ENCODE assay signal across 1 cellular context in the genomic region with DNA sequence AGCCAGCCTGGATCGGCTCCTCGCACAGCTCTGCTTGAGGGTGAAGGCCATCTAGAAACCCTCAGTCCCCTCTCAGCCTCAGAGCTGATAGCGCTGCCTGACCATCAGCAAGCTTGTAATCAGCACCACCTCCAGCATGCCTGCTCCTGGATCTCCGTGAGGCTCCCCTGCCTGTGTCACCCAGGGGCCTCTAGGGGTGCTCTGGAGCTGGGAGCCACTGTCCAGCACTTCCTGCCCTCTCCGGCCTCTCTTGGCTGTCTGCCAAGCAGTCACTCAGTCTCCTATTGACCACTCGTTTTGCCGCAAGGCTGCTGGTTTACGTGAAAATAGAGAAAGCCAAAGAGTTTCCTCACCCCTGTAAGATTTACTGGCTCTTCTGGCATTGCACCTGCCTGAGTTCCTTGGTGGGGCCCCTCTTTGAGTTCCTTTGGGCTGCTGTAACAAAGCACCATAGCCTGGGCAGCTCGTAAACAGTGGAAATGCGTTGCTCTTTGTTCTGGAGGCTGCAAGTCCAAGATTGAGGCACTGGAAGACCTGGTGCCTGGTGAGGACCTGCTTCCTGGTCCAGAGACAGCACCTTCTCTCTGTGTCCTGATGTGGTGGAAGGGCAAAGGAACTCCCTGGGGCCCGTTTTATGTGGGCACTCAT.
TF ChIP-seq lines count a peak whose summit lies in the region.

No MANE protein-coding gene starts in this region.

TF ChIP-seq in PFSK-1, 5 proteins besides CTCF, POLR2A, EP300 and RAD21:
- TF ChIP-seq TAF1 (IDR thresholded peaks at IDR 0.05; ENCODE audit: borderline replicate concordance, insufficient read depth, low read length): no peak
- TF ChIP-seq REST (IDR thresholded peaks at IDR 0.05; ENCODE audit: insufficient read depth in 1 of 2, low read depth in 2 of 2, low read length in 2 of 2): peak; percentile 83 to 90
- TF ChIP-seq FOXP2 (optimal IDR thresholded peaks at IDR 0.05; ENCODE audit: borderline replicate concordance, extremely low read depth, extremely low read length, insufficient read depth): peak; percentile 77
- TF ChIP-seq POLR2AphosphoS5 (IDR thresholded peaks at IDR 0.05; ENCODE audit: low read depth, low read length): peak; percentile 49; the same call in 1 of the 2 replicates
